Comparison of ENCODE assay signal across 1 cellular context in the genomic region with DNA sequence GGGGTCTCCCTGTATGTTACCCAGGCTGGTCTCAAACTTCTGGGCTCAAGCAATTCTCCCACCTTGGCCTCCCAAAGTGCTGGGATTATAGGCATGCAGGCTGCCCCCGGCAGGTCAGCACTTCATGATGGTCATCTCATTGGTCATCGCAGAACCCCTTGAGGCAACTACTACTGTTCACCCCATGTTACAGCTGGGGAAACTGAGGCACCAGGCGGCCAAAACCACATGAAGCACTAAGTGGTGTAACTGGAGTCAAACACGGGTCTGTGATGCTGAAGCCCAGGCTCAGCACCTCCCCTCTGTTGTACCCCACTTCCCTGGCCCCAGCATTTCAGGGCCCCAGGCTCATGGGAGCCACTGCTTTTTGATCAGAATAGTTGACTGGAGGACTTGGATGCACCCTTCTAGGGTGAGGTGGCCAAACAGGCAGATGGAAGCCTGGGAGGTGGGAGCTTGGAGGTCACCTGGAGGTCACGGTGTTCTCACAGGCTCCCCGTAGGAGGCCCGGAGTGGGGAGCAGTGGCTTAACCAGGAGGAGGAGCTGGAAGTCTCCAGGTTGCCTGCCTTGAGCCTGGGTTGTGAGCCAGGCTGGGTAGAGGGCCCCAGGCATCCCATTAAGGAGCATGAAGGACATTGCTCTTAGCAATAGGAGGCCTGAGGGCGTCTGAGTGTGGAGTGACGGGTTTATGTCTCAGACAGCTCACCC.
TF ChIP-seq lines count a peak whose summit lies in the region.

No MANE protein-coding gene starts in this region.

TF ChIP-seq in A549, 52 proteins besides CTCF, POLR2A, EP300 and RAD21 (continued from another document):
- TF ChIP-seq SREBF2 (IDR thresholded peaks at IDR 0.05) (no peak), BHLHE40 (IDR thresholded peaks at IDR 0.05; ENCODE audit: low read depth, low read length) (no peak), EHF (CRISPR knock-in tag; IDR thresholded peaks at IDR 0.05) (peak; percentile 98), MAZ (IDR thresholded peaks at IDR 0.05; ENCODE audit: borderline replicate concordance, low read depth, low read length) (no peak), ZFP36 (IDR thresholded peaks at IDR 0.05; ENCODE audit: borderline replicate concordance, partially characterized antibody) (no peak), NFE2L2 (conservative IDR thresholded peaks at IDR 0.05; ENCODE audit: low read length) (no peak), POLR2AphosphoS2 (conservative IDR thresholded peaks at IDR 0.05; ENCODE audit: low read length) (no peak), ESRRA (IDR thresholded peaks at IDR 0.05; ENCODE audit: borderline replicate concordance, low read length) (peak; percentile 9; the same call in 1 of the 2 replicates), RARB (CRISPR knock-in tag; IDR thresholded peaks at IDR 0.05) (peak; percentile 44), JUNB (IDR thresholded peaks at IDR 0.05) (no peak), HDAC2 (IDR thresholded peaks at IDR 0.05) (no peak), NPAS2 (CRISPR knock-in tag; IDR thresholded peaks at IDR 0.05; ENCODE audit: borderline replicate concordance) (peak; percentile 51; the same call in 1 of the 2 replicates), HEYL (CRISPR knock-in tag; IDR thresholded peaks at IDR 0.05) (peak; percentile 95), TP53 (CRISPR knock-in tag; IDR thresholded peaks at IDR 0.05) (peak; percentile 69; the same call in 1 of the 2 replicates), HOXA7 (CRISPR knock-in tag; IDR thresholded peaks at IDR 0.05) (peak; percentile 96), NR3C1 (IDR thresholded peaks at IDR 0.05) (no peak), HOXB5 (CRISPR knock-in tag; IDR thresholded peaks at IDR 0.05) (peak; percentile 98), CBX8 (IDR thresholded peaks at IDR 0.05) (no peak), CHD2 (IDR thresholded peaks at IDR 0.05; ENCODE audit: low read length, partially characterized antibody) (no peak), KDM1A (IDR thresholded peaks at IDR 0.05; ENCODE audit: low read depth) (0 out of 2 replicates have a peak, but pooled peaks have one; percentile 33), CHD4 (IDR thresholded peaks at IDR 0.05; ENCODE audit: borderline replicate concordance) (no peak), PHF8 (IDR thresholded peaks at IDR 0.05; ENCODE audit: borderline replicate concordance, low read depth) (no peak), MAFK (IDR thresholded peaks at IDR 0.05; ENCODE audit: partially characterized antibody) (no peak), TFCP2L1 (CRISPR knock-in tag; IDR thresholded peaks at IDR 0.05) (peak; percentile 94), FOSL2 (IDR thresholded peaks at IDR 0.05) (no peak), FOSL2 (CRISPR knock-in tag; IDR thresholded peaks at IDR 0.05) (peak; percentile 41; the same call in 1 of the 2 replicates), FOXS1 (CRISPR knock-in tag; IDR thresholded peaks at IDR 0.05) (peak; percentile 87), RFX5 (IDR thresholded peaks at IDR 0.05) (no peak), KDM5A (IDR thresholded peaks at IDR 0.05) (no peak), JUN (IDR thresholded peaks at IDR 0.05) (no peak), MYC (IDR thresholded peaks at IDR 0.05; ENCODE audit: borderline replicate concordance, low read length) (no peak), CEBPB (IDR thresholded peaks at IDR 0.05) (0 out of 4 replicates have a peak, but pooled peaks of 1 of the 2 experiments have one; percentile 17), ZC3H11A (IDR thresholded peaks at IDR 0.05) (no peak)
- TF ChIP-seq, protein P1, sequence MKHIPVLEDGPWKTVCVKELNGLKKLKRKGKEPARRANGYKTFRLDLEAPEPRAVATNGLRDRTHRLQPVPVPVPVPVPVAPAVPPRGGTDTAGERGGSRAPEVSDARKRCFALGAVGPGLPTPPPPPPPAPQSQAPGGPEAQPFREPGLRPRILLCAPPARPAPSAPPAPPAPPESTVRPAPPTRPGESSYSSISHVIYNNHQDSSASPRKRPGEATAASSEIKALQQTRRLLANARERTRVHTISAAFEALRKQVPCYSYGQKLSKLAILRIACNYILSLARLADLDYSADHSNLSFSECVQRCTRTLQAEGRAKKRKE (CRISPR knock-in tag; IDR thresholded peaks at IDR 0.05; ENCODE audit: low read depth) = peak; percentile 99
- TF ChIP-seq, protein P2, sequence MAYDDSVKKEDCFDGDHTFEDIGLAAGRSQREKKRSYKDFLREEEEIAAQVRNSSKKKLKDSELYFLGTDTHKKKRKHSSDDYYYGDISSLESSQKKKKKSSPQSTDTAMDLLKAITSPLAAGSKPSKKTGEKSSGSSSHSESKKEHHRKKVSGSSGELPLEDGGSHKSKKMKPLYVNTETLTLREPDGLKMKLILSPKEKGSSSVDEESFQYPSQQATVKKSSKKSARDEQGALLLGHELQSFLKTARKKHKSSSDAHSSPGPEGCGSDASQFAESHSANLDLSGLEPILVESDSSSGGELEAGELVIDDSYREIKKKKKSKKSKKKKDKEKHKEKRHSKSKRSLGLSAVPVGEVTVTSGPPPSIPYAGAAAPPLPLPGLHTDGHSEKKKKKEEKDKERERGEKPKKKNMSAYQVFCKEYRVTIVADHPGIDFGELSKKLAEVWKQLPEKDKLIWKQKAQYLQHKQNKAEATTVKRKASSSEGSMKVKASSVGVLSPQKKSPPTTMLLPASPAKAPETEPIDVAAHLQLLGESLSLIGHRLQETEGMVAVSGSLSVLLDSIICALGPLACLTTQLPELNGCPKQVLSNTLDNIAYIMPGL (CRISPR knock-in tag; IDR thresholded peaks at IDR 0.05; ENCODE audit: borderline replicate concordance) = no peak
- TF ChIP-seq, protein P3, sequence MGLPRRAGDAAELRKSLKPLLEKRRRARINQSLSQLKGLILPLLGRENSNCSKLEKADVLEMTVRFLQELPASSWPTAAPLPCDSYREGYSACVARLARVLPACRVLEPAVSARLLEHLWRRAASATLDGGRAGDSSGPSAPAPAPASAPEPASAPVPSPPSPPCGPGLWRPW (IDR thresholded peaks at IDR 0.05) = no peak
- TF ChIP-seq, protein P4, sequence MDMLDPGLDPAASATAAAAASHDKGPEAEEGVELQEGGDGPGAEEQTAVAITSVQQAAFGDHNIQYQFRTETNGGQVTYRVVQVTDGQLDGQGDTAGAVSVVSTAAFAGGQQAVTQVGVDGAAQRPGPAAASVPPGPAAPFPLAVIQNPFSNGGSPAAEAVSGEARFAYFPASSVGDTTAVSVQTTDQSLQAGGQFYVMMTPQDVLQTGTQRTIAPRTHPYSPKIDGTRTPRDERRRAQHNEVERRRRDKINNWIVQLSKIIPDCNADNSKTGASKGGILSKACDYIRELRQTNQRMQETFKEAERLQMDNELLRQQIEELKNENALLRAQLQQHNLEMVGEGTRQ (IDR thresholded peaks at IDR 0.05) = no peak
- TF ChIP-seq, protein P5, sequence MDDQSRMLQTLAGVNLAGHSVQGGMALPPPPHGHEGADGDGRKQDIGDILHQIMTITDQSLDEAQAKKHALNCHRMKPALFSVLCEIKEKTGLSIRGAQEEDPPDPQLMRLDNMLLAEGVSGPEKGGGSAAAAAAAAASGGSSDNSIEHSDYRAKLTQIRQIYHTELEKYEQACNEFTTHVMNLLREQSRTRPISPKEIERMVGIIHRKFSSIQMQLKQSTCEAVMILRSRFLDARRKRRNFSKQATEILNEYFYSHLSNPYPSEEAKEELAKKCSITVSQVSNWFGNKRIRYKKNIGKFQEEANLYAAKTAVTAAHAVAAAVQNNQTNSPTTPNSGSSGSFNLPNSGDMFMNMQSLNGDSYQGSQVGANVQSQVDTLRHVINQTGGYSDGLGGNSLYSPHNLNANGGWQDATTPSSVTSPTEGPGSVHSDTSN (IDR thresholded peaks at IDR 0.05) = peak; percentile 31; the same call in 1 of the 2 replicates
- TF ChIP-seq, protein P6, sequence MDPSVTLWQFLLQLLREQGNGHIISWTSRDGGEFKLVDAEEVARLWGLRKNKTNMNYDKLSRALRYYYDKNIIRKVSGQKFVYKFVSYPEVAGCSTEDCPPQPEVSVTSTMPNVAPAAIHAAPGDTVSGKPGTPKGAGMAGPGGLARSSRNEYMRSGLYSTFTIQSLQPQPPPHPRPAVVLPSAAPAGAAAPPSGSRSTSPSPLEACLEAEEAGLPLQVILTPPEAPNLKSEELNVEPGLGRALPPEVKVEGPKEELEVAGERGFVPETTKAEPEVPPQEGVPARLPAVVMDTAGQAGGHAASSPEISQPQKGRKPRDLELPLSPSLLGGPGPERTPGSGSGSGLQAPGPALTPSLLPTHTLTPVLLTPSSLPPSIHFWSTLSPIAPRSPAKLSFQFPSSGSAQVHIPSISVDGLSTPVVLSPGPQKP (IDR thresholded peaks at IDR 0.05; ENCODE audit: low read depth, low read length) = no peak
- TF ChIP-seq, protein P7, sequence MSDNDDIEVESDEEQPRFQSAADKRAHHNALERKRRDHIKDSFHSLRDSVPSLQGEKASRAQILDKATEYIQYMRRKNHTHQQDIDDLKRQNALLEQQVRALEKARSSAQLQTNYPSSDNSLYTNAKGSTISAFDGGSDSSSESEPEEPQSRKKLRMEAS (IDR thresholded peaks at IDR 0.05) = no peak
